In the genomic region with DNA sequence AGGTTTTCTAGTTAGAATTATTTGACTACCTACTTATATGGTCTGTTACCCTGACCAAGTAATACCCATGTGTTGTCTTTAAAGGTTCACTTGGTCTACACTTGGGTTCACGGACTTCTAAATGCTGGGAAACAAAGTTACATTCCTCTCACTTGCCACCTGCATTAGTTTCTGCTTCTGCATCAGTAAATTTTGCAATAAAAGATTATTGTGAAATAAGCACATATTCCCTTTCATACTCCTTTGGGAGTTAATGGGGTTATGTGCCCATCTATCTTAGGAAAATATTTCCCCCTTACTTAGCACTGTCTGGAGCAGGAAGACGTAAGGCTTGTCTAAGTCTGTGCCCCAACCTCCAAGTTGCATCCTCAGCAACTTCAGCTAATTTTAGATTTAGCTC, we compare ENCODE assay signal across 1 cellular context.
TF ChIP-seq lines count a peak whose summit lies in the region.

No MANE protein-coding gene starts in this region.

TF ChIP-seq in A549, 52 proteins besides CTCF, POLR2A, EP300 and RAD21 (continued from another document):
- TF ChIP-seq CBX8 (IDR thresholded peaks at IDR 0.05) = no peak
- TF ChIP-seq, protein P1, sequence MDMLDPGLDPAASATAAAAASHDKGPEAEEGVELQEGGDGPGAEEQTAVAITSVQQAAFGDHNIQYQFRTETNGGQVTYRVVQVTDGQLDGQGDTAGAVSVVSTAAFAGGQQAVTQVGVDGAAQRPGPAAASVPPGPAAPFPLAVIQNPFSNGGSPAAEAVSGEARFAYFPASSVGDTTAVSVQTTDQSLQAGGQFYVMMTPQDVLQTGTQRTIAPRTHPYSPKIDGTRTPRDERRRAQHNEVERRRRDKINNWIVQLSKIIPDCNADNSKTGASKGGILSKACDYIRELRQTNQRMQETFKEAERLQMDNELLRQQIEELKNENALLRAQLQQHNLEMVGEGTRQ (IDR thresholded peaks at IDR 0.05) = no peak
- TF ChIP-seq CBX2 (IDR thresholded peaks at IDR 0.05; ENCODE audit: borderline replicate concordance, low read depth) = no peak
- no peak for TF ChIP-seq NFE2L2 (conservative IDR thresholded peaks at IDR 0.05; ENCODE audit: low read length)
